1 cellular context compared by ENCODE assay signal in the genomic region with DNA sequence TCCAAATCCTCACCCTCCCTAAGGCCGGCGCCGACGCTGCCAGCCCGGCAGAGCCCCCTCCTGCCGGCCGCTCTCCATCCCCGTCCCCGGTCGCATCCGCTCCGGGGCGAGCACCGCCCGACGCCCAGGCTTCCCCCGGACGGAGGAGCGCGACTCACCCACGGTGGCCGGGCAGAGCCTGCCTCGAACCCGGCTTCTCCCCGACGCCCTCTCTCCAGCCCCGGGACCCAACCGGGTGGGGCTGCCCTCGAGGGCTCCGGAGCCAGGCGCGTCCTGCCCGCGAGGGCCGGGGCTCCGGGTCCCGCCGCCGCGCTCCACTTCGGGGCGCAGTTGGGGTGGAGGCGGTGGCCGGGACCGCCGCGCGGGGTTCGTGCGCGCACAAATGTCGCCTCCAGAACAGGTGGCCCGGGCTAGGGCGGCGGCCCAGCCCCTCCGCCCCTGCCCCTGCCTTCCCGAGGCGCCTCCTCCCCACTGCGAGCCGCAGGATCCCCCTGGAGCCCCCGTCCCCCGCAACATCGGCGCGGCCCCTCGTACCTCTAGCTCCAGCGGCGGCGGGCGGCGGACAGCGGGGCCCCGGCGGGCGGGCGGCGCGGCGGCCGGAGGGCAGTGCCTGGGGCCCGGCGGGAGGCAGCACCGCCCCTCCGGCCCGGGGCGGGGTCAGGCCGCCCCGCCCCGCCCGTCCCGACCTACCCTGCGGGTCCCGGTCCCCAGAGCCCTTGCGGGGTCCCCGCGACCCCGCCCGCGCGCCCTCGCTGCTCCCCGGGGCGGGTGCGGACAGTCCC.
TF ChIP-seq lines count a peak whose summit lies in the region.

A gene with protein sequence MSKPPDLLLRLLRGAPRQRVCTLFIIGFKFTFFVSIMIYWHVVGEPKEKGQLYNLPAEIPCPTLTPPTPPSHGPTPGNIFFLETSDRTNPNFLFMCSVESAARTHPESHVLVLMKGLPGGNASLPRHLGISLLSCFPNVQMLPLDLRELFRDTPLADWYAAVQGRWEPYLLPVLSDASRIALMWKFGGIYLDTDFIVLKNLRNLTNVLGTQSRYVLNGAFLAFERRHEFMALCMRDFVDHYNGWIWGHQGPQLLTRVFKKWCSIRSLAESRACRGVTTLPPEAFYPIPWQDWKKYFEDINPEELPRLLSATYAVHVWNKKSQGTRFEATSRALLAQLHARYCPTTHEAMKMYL (minus strand): TSS at position 608 of the 782 bp plus-strand sequence. CDS start 26,919 bp downstream, outside the sequence.

TF ChIP-seq in K562, 482 proteins besides CTCF, POLR2A, EP300 and RAD21 (continued from another document):
- TF ChIP-seq, protein P1, sequence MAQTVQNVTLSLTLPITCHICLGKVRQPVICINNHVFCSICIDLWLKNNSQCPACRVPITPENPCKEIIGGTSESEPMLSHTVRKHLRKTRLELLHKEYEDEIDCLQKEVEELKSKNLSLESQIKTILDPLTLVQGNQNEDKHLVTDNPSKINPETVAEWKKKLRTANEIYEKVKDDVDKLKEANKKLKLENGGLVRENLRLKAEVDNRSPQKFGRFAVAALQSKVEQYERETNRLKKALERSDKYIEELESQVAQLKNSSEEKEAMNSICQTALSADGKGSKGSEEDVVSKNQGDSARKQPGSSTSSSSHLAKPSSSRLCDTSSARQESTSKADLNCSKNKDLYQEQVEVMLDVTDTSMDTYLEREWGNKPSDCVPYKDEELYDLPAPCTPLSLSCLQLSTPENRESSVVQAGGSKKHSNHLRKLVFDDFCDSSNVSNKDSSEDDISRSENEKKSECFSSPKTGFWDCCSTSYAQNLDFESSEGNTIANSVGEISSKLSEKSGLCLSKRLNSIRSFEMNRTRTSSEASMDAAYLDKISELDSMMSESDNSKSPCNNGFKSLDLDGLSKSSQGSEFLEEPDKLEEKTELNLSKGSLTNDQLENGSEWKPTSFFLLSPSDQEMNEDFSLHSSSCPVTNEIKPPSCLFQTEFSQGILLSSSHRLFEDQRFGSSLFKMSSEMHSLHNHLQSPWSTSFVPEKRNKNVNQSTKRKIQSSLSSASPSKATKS (CRISPR knock-in tag; IDR thresholded peaks at IDR 0.05): no peak
- TF ChIP-seq MED1 (CRISPR knock-in tag; IDR thresholded peaks at IDR 0.05; ENCODE audit: borderline replicate concordance) (no peak), NFIX (CRISPR knock-in tag; IDR thresholded peaks at IDR 0.05; ENCODE audit: low read depth) (no peak), PHF21A (IDR thresholded peaks at IDR 0.05; ENCODE audit: borderline replicate concordance, low read depth) (no peak), ZNF707 (CRISPR knock-in tag; conservative IDR thresholded peaks at IDR 0.05) (no peak), CSDE1 (IDR thresholded peaks at IDR 0.05) (no peak)
- TF ChIP-seq, protein P2, sequence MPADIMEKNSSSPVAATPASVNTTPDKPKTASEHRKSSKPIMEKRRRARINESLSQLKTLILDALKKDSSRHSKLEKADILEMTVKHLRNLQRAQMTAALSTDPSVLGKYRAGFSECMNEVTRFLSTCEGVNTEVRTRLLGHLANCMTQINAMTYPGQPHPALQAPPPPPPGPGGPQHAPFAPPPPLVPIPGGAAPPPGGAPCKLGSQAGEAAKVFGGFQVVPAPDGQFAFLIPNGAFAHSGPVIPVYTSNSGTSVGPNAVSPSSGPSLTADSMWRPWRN (IDR thresholded peaks at IDR 0.05; ENCODE audit: low read depth): no peak
